Comparison of ENCODE assay signal across 29 cellular contexts in genomic region chr14:68557648-68558047, GRCh38.
"Had no signal": no experiment of that assay in that cellular context is flagged by ENCODE, and none has a peak within 500 bp of the region (broad histone marks: within the 10 kb centered on the region; RNA-seq: fewer than 3 reads in every experiment).

No MANE protein-coding gene starts in this region.

- ATAC-seq: activated T-helper 17 cell treated with anti-CD3 and anti-CD28 coated beads, Interleukin-2, amount 50 U/mL, for 72 hours had no signal

- H3K27me3 Mint-ChIP-seq: activated CD4-positive, alpha-beta memory T cell treated with anti-CD3 and anti-CD28 coated beads for 36 hours; activated CD4-positive, alpha-beta T cell treated with anti-CD3 and anti-CD28 coated beads, Interleukin-2, amount 10 ng/mL, durations not matched to agents 7 days and 5 days; activated naive CD8-positive, alpha-beta T cell; activated T-helper 17 cell treated with anti-CD3 and anti-CD28 coated beads, Interleukin-2, amount 50 U/mL, for 72 hours had no signal

- H3K36me3 Mint-ChIP-seq: activated CD4-positive, alpha-beta memory T cell treated with anti-CD3 and anti-CD28 coated beads for 36 hours; brain had no signal

- H3K27ac ChIP-seq: KMS-11, Peyer's patch had no signal

- H3K27me3 ChIP-seq: MG63, Peyer's patch had no signal

- H3K4me1 ChIP-seq: Peyer's patch had no signal

- H3K36me3 ChIP-seq: MG63, Peyer's patch had no signal

- H3K9me3 ChIP-seq: MG63, Peyer's patch had no signal

- H3K4me2 ChIP-seq: KMS-11 had no signal

- H3K4me3 ChIP-seq: MG63, Peyer's patch had no signal

- DNase-seq: activated CD4-positive, alpha-beta memory T cell treated with anti-CD3 and anti-CD28 coated beads for 36 hours; activated CD4-positive, alpha-beta T cell treated with anti-CD3 and anti-CD28 coated beads, Interleukin-2, amount 10 ng/mL, durations not matched to agents 7 days and 5 days; activated CD4-positive, CD25-positive, alpha-beta regulatory T cell treated with anti-CD3 and anti-CD28 coated beads, Interleukin-2, amount 50 U/mL, for 72 hours; activated CD8-positive, alpha-beta memory T cell treated with anti-CD3 and anti-CD28 coated beads for 24 hours; activated gamma-delta T cell; activated naive CD4-positive, alpha-beta T cell treated with anti-CD3 and anti-CD28 coated beads for 36 hours; activated T-cell treated with anti-CD3 and anti-CD28 coated beads for 4 hours; activated T-cell treated with anti-CD3 and anti-CD28 coated beads, Interleukin-2, amount 50 U/mL, for 48 hours; amygdala; MG63; MV-4-11; NCI-H1092 treated with DMSO at 0.1 percent for 48 hours; NCI-H1417 treated with DMSO at 0.1 percent for 48 hours; NCI-H1694; NCI-H2029; NCI-H2107; NCI-H345; NCI-H510A; NCI-H526 treated with DMSO at 0.1 percent for 48 hours; NCI-H82; OCI-M1; Peyer's patch; SHP77 treated with DMSO at 0.1 percent for 48 hours had no signal

- H3K27ac Mint-ChIP-seq: activated CD4-positive, alpha-beta memory T cell treated with anti-CD3 and anti-CD28 coated beads for 36 hours; activated naive CD4-positive, alpha-beta T cell treated with anti-CD3 and anti-CD28 coated beads for 36 hours; activated naive CD8-positive, alpha-beta T cell; activated T-helper 17 cell treated with anti-CD3 and anti-CD28 coated beads, Interleukin-2, amount 50 U/mL, for 72 hours; T-helper 1 cell treated with Interleukin-12 subunit alpha and Interleukin-12 subunit beta and Interleukin-4 antibody, amounts not matched to agents 30 μg/mL and 1 μg/mL, for 36 hours had no signal

- H3K4me3 Mint-ChIP-seq: activated CD4-positive, alpha-beta memory T cell treated with anti-CD3 and anti-CD28 coated beads for 36 hours; activated CD4-positive, alpha-beta T cell treated with anti-CD3 and anti-CD28 coated beads, Interleukin-2, amount 10 ng/mL, durations not matched to agents 7 days and 5 days; activated naive CD4-positive, alpha-beta T cell treated with anti-CD3 and anti-CD28 coated beads for 36 hours; activated naive CD8-positive, alpha-beta T cell; activated T-helper 17 cell treated with anti-CD3 and anti-CD28 coated beads, Interleukin-2, amount 50 U/mL, for 72 hours; brain; T-helper 1 cell treated with Interleukin-12 subunit alpha and Interleukin-12 subunit beta and Interleukin-4 antibody, amounts not matched to agents 30 μg/mL and 1 μg/mL, for 36 hours had no signal

- H3K9me3 Mint-ChIP-seq: activated CD4-positive, alpha-beta memory T cell treated with anti-CD3 and anti-CD28 coated beads for 36 hours; activated CD4-positive, alpha-beta T cell treated with anti-CD3 and anti-CD28 coated beads, Interleukin-2, amount 10 ng/mL, durations not matched to agents 7 days and 5 days; activated naive CD4-positive, alpha-beta T cell treated with anti-CD3 and anti-CD28 coated beads for 36 hours; activated T-helper 17 cell treated with anti-CD3 and anti-CD28 coated beads, Interleukin-2, amount 50 U/mL, for 72 hours; T-helper 1 cell treated with Interleukin-12 subunit alpha and Interleukin-12 subunit beta and Interleukin-4 antibody, amounts not matched to agents 30 μg/mL and 1 μg/mL, for 36 hours had no signal

- H3K9ac ChIP-seq: KMS-11 had no signal

- FAIRE-seq: astrocyte had no signal
